Comparison of ENCODE assay signal across 1 cellular context in genomic region chr3:73719877-73720276, GRCh38.
TF ChIP-seq lines count a peak whose summit lies in the region.

No MANE protein-coding gene starts in this region.

TF ChIP-seq in H1, 55 proteins besides CTCF, POLR2A, EP300 and RAD21:
- TF ChIP-seq USF2 (IDR thresholded peaks at IDR 0.05; ENCODE audit: low read length) = no peak
- TF ChIP-seq BRCA1 (IDR thresholded peaks at IDR 0.05; ENCODE audit: low read depth, low read length) = no peak
- TF ChIP-seq RBBP5 (IDR thresholded peaks at IDR 0.05; ENCODE audit: borderline replicate concordance, low read depth, low read length) = no peak
- no peak for TF ChIP-seq KDM1A (IDR thresholded peaks at IDR 0.05; ENCODE audit: borderline replicate concordance, low read length)
- no peak for TF ChIP-seq SRF (IDR thresholded peaks at IDR 0.05; ENCODE audit: low read depth, low read length)
- TF ChIP-seq YY1 (IDR thresholded peaks at IDR 0.05; ENCODE audit: low read depth, low read length) = no peak
- no peak for TF ChIP-seq SP2 (IDR thresholded peaks at IDR 0.05; ENCODE audit: low read length)
- TF ChIP-seq BACH1 (IDR thresholded peaks at IDR 0.05; ENCODE audit: low read length) = no peak
- no peak for TF ChIP-seq KDM5A (IDR thresholded peaks at IDR 0.05; ENCODE audit: low read length)
- no peak for TF ChIP-seq SP4 (IDR thresholded peaks at IDR 0.05; ENCODE audit: low read length)
- TF ChIP-seq TCF12 (IDR thresholded peaks at IDR 0.05; ENCODE audit: low read depth, low read length) = no peak
